8 cellular contexts compared by ENCODE assay signal in the genomic region with DNA sequence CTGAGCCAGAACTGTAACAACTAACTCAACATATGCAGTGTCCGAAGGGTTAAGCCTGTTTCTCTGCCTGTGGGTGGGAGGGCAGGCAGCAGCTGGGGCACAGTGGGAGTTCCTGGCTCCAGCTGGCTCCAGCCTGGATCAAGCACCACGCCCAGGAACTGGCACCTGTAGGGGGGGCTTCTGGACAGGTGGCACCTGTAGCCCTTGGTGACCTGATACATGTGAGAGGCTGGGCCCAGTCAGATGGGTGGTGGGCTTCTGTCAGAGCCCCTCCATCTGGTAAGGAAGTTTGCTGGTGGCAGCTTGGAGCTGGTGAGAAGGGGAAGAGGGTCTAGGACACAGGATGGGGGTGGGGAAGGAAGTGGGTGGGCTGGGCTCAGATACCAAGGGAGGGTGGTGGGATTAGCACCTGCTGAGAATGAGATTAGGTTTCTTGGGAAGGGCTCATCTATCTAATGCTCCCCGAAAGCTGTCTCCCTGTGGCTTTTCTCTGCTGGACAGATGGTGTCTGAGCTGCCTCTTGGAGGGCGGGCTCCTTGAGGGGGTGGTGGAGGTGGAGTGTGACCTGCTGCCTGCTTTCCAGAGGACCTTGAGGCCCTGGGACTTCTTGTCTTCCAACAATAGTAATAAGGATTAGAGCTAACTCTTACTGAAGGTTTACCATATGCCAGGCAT. TPM values are rescaled to one million over a fixed set of nuclear protein-coding genes. Genes with fewer than 3 reads are reported as not detected.
A peak's percentile ranks its signal among the peaks of the same experiment; 100 is the strongest.
DNase-seq lines count a peak whose midpoint lies in the region; ATAC-seq and TF ChIP-seq lines count a peak whose summit lies in the region.
"Had no signal": no experiment of that assay in that cellular context is flagged by ENCODE, and none has a peak within 500 bp of the region (broad histone marks: within the 10 kb centered on the region; RNA-seq: fewer than 3 reads in every experiment).

No MANE protein-coding gene starts in this region.

- H3K79me2 ChIP-seq in DND-41 (ENCODE audit: insufficient read depth, low read length) = peaks cover 100% of the 10 kb centered on the region

- H3K23ac ChIP-seq in neuronal stem cell (ENCODE audit: low read depth, low read length, poor library complexity) = peak overlapping the region; percentile 14

- H4K20me1 ChIP-seq in DND-41 (ENCODE audit: insufficient read depth, low read length) = peaks cover 63% of the 10 kb centered on the region

- no peaks in the 10 kb centered on the region for H3K9me3 ChIP-seq in DND-41 (ENCODE audit: insufficient read depth, low read length, severe bottlenecking)
- no peaks in the 10 kb centered on the region for H3K9me3 ChIP-seq in neuronal stem cell (replicated peaks in 1 of 2; ENCODE audit: control insufficient read depth in 2 of 2, insufficient read depth in 1 of 2, low read depth in 1 of 2, low read length in 2 of 2)

- no peak overlapping the region for H4K91ac ChIP-seq in neuronal stem cell (ENCODE audit: low read depth, low read length, poor library complexity)

- H3K27ac ChIP-seq in DND-41 (ENCODE audit: low read length) (peak overlapping the region; percentile 89), angular gyrus (ENCODE audit: low read depth, low read length) (peak overlapping the region; percentile 34), neuronal stem cell (replicated peaks; ENCODE audit: low read length) (no peak overlapping the region)

- H3K27me3 ChIP-seq in DND-41 (ENCODE audit: insufficient read depth, low read length, poor library complexity) = no peaks in the 10 kb centered on the region
- H3K27me3 ChIP-seq in neuronal stem cell (ENCODE audit: control insufficient read depth in 3 of 3, insufficient read depth in 3 of 3, low read depth in 1 of 3, low read length in 3 of 3) = no peaks in the 10 kb centered on the region

- peak overlapping the region; percentile 38 for H3K9ac ChIP-seq in DND-41 (ENCODE audit: low read depth, low read length)
- no peak overlapping the region for H3K9ac ChIP-seq in neuronal stem cell (ENCODE audit: low read depth, low read length, poor library complexity)

- H3K4me3 ChIP-seq in DND-41 (ENCODE audit: low read depth in 1 of 2, low read length in 2 of 2) (no peak overlapping the region; a peak in 1 of 4 replicates), neuronal stem cell (ENCODE audit: low read length in 2 of 2) (no peak overlapping the region)

- peak overlapping the region; percentile 7 for H2BK12ac ChIP-seq in neuronal stem cell (ENCODE audit: low read length)

- no peak overlapping the region for H2BK5ac ChIP-seq in neuronal stem cell (ENCODE audit: low read length)

- no peak overlapping the region for H2BK120ac ChIP-seq in neuronal stem cell (ENCODE audit: low read depth, low read length)

- no CpG with 5 or more reads among the region's 4 CpGs for WGBS in neuronal stem cell (ENCODE audit: extremely low coverage in 2 of 2, insufficient read length in 2 of 2, insufficient replicate concordance in 1 of 2), 2 donors

- H3K4me2 ChIP-seq in DND-41 (ENCODE audit: insufficient read depth, low read length) (peak overlapping the region; percentile 35), neuronal stem cell (ENCODE audit: insufficient read depth, low read length, poor library complexity, severe bottlenecking) (no peak overlapping the region)

- peak overlapping the region; percentile 49 for H2AK5ac ChIP-seq in neuronal stem cell (ENCODE audit: low read depth, low read length)

- no peak overlapping the region for H2BK15ac ChIP-seq in neuronal stem cell (ENCODE audit: low read length)

- H3K36me3 ChIP-seq in DND-41 (ENCODE audit: insufficient read depth, low read length) (peaks cover 93% of the 10 kb centered on the region), neuronal stem cell (replicated peaks in 1 of 2; ENCODE audit: control insufficient read depth in 2 of 2, insufficient read depth in 2 of 2, low read length in 2 of 2) (peaks cover 2 to 71% of the 10 kb centered on the region in 2 donors)

- ATAC-seq in DND-41 (ENCODE audit: insufficient read depth, low read depth) = peak; percentile 30; the same call in 2 of the 3 replicates
- no peak for ATAC-seq in GM21717 (IDR thresholded peaks at IDR 0.05; ENCODE audit: unreplicated experiment)
- no peak for ATAC-seq in GM21825 (IDR thresholded peaks at IDR 0.05; ENCODE audit: unreplicated experiment)

- H2AFZ ChIP-seq in DND-41 (ENCODE audit: low read depth, low read length) = no peak overlapping the region
- H2AFZ ChIP-seq in neuronal stem cell (ENCODE audit: low read length) = no peak overlapping the region

- H3K18ac ChIP-seq in neuronal stem cell (ENCODE audit: low read length) = peak overlapping the region; percentile 38

- no peak overlapping the region for H4K8ac ChIP-seq in neuronal stem cell (ENCODE audit: low read depth, low read length)

- H3K4me1 ChIP-seq in DND-41 (ENCODE audit: insufficient read depth, low read length) (peaks cover 94% of the 10 kb centered on the region), neuronal stem cell (ENCODE audit: control insufficient read depth in 2 of 2, insufficient read depth in 1 of 2, low read depth in 1 of 2, low read length in 2 of 2) (peaks cover 0 to 11% of the 10 kb centered on the region in 2 donors)

- DNase-seq in DND-41 = peak; percentile 38
- peak; percentile 96 for DNase-seq in NCI-H146 (lab: John Stamatoyannopoulos, UW)
- DNase-seq in neuronal stem cell (ENCODE audit: low spot score) = no peak
- DNase-seq in KBM-7 = no peak
- DNase-seq: activated T-cell treated with anti-CD3 and anti-CD28 coated beads, Interleukin-2, amount 50 U/mL, for 1 hour had no signal

- no peak overlapping the region for H3K14ac ChIP-seq in neuronal stem cell (ENCODE audit: low read length)

- H3K79me1 ChIP-seq in neuronal stem cell (ENCODE audit: low read depth, low read length) = peaks cover 2% of the 10 kb centered on the region

- no peak overlapping the region for H3K4ac ChIP-seq in neuronal stem cell (ENCODE audit: low read length)

- TF ChIP-seq CTCF in DND-41 (IDR thresholded peaks at IDR 0.05; ENCODE audit: borderline replicate concordance, extremely low read depth, low read length, poor library complexity, severe bottlenecking) = no peak

- in situ Hi-C loops in KBM-7 (cut with MboI; ENCODE audit: low pct_unique_long_range_greater_than_20kb, low sequenced_read_pairs) = no loop called here

RNA-seq across cellular contexts. Expression of a gene that starts 28.5 kb away (rescaled TPM):
- 37.9 TPM for polyA plus RNA-seq in neuronal stem cell (2013, experiment 1 of 2)
- 38.2 TPM for polyA plus RNA-seq in neuronal stem cell (2013, experiment 2 of 2)

RNA-seq across cellular contexts. Expression of a gene that starts 45.0 kb away (rescaled TPM):
- polyA plus RNA-seq in neuronal stem cell (2013, experiment 1 of 2) = 174 TPM
- 172 TPM for polyA plus RNA-seq in neuronal stem cell (2013, experiment 2 of 2)

RNA-seq across cellular contexts. Expression of a gene that starts 56.4 kb away (rescaled TPM):
- 0.10 TPM for polyA plus RNA-seq in neuronal stem cell (2013, experiment 1 of 2)
- not detected for polyA plus RNA-seq in neuronal stem cell (2013, experiment 2 of 2)

Comparison
In these comparisons a context has a peak if more than half of its experiments do, and no peak if none do; other contexts are left out.
1. DNase-seq: peak in DND-41 (single experiment) and NCI-H146 (single experiment); none in neuronal stem cell (single experiment) and KBM-7 (single experiment).